ENCODE assay signal across 22 cellular contexts in the genomic region with DNA sequence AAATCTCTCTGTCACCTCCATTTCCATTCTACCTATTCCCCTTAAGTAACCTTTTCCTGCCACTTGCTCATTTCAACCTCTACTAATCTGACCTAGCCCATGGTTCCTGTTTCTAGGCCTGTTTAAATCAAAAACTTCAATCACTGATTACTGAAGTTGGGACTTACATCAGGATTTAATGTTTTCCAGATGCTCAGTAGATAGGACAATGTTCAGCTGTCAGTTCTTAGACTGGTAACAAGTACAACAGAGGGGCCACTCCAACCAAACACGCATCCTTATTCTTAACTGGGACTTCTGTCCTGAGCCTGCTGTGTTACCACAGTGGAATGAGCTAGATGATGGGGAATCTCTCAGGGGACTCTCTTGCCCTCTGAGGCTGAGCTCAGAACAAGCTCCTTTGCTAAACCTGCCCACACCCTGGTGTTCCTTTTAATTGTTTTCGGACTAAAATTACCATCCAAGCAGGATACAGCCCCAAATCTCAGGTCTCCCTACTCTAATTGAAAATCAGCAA.
"Had no signal": no experiment of that assay in that cellular context is flagged by ENCODE, and none has a peak within 500 bp of the region (broad histone marks: within the 10 kb centered on the region; RNA-seq: fewer than 3 reads in every experiment).

No MANE protein-coding gene starts in this region.

- H3K9ac ChIP-seq: neural progenitor cell had no signal

- H3K9me3 ChIP-seq: thoracic aorta had no signal

- H3K27me3 ChIP-seq: breast epithelium, gastroesophageal sphincter, neural progenitor cell, spleen, upper lobe of left lung had no signal

- H3K27ac ChIP-seq: breast epithelium, coronary artery, lower lobe of right lung, neural progenitor cell, thoracic aorta, upper lobe of left lung had no signal

- H3K36me3 ChIP-seq: breast epithelium, gastroesophageal sphincter, lower lobe of right lung, neural progenitor cell, spleen, thoracic aorta, upper lobe of left lung had no signal

- H3K4me3 ChIP-seq: breast epithelium, coronary artery, gastroesophageal sphincter, lower lobe of right lung, neural progenitor cell, spleen, thoracic aorta, upper lobe of left lung had no signal

- H3K4me1 ChIP-seq: breast epithelium, gastroesophageal sphincter, lower lobe of right lung, spleen, upper lobe of left lung had no signal

- ATAC-seq: activated CD4-positive, alpha-beta T cell treated with anti-CD3 and anti-CD28 coated beads for 36 hours; activated T-cell treated with anti-CD3 and anti-CD28 coated beads, Interleukin-2, amount 50 U/mL, for 4 hours; gastroesophageal sphincter; left colon; lower lobe of right lung; naive thymus-derived CD4-positive, alpha-beta T cell had no signal

- DNase-seq: activated B cell treated with CpG ODN at 0.5 μM for 24 hours; activated CD4-positive, alpha-beta T cell treated with anti-CD3 and anti-CD28 coated beads for 36 hours; activated CD4-positive, alpha-beta T cell treated with anti-CD3 and anti-CD28 coated beads, Interleukin-2, amount 50 U/mL, for 4 hours; activated CD8-positive, alpha-beta memory T cell treated with anti-CD3 and anti-CD28 coated beads, Interleukin-2, amount 50 U/mL, for 48 hours; activated naive CD4-positive, alpha-beta T cell; activated T-cell treated with anti-CD3 and anti-CD28 coated beads, Interleukin-2, amount 50 U/mL, for 4 hours; cerebellar nuclear complex; head of caudate nucleus; left colon; lower lobe of right lung; naive thymus-derived CD4-positive, alpha-beta T cell; posterior cingulate gyrus; spleen; stimulated activated CD4-positive, alpha-beta T cell treated with anti-CD3 and anti-CD28 coated beads, Interleukin-4, amount 100 ng/mL, for 1 hour; stimulated activated naive CD4-positive, alpha-beta T cell treated with Interleukin-2 at 50 U/mL for 16 hours; T1000; upper lobe of left lung had no signal

- H3K4me2 ChIP-seq: neural progenitor cell had no signal
